Comparison of ENCODE assay signal across 25 cellular contexts in the genomic region with DNA sequence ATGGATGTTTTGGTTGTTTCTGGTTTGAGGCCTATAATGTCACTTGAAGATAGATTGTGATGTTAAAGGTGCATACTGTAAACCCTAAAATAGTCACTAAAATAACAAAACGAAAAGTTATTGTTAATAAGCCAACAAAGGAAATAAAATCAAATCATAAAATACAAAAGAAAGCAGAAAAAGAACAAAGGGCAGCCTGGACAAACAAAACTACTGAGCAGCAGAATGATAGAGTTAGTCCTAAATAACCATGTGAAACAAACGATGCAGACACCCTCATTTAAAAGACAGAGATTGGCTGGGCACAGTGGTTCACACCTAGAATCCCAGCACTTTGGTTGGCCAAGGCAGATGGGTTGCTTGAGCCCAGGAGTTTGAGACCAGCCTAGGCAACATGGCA.
DNase-seq lines count a peak whose midpoint lies in the region; ATAC-seq, FAIRE-seq and TF ChIP-seq lines count a peak whose summit lies in the region.
"Had no signal": no experiment of that assay in that cellular context is flagged by ENCODE, and none has a peak within 500 bp of the region (broad histone marks: within the 10 kb centered on the region; RNA-seq: fewer than 3 reads in every experiment).

No MANE protein-coding gene starts in this region.

- no peak overlapping the region for H3K18ac ChIP-seq in H9 (ENCODE audit: insufficient read length, low read depth, low read length)

- no peak for DNase-seq in activated T-cell treated with anti-CD3 and anti-CD28 coated beads, Interleukin-2, amount 50 U/mL, for 72 hours
- no peak for DNase-seq in activated T-cell treated with anti-CD3 and anti-CD28 coated beads, Interleukin-2, amount 50 U/mL, for 1 hour
- DNase-seq in H9 (no peak), naive B cell (no peak), breast epithelium (ENCODE audit: low spot score in 2 of 2) (no peak), Peyer's patch (no peak), RCC 7860 (ENCODE audit: low spot score) (no peak)
- DNase-seq in activated naive CD8-positive, alpha-beta T cell treated with anti-CD3 and anti-CD28 coated beads for 36 hours: no peak
- DNase-seq: CD4-positive, CD25-positive, alpha-beta regulatory T cell; DMS53; HFFc6; KBM-7; MG63; NCI-H1105 treated with DMSO at 0.1 percent for 48 hours; NCI-H146; NCI-H2029; NCI-H446; NCI-H524 treated with DMSO at 0.1 percent for 48 hours; NCI-H774; SHP77 had no signal

- no peaks in the 10 kb centered on the region for H3K9me3 ChIP-seq in H9 (ENCODE audit: control insufficient read depth, low read depth, low read length)
- no peaks in the 10 kb centered on the region for H3K9me3 ChIP-seq in breast epithelium
- H3K9me3 ChIP-seq in Peyer's patch: no peaks in the 10 kb centered on the region
- H3K9me3 ChIP-seq: BLaER1, HAP-1, MG63 had no signal

- H4K91ac ChIP-seq in H9 (ENCODE audit: insufficient read length, low read depth, low read length): no peak overlapping the region

- H4K20me1 ChIP-seq in H9 (ENCODE audit: control insufficient read depth, insufficient read depth, insufficient read length): no peaks in the 10 kb centered on the region

- H3K4me3 ChIP-seq in breast epithelium (no peak overlapping the region), Peyer's patch (no peak overlapping the region)
- H3K4me3 ChIP-seq: BLaER1, HAP-1, MG63 had no signal

- no peak overlapping the region for H3K4me2 ChIP-seq in H9 (ENCODE audit: insufficient read depth, insufficient read length, low read length)
- H3K4me2 ChIP-seq: BLaER1 had no signal

- no peak overlapping the region for H2AFZ ChIP-seq in H9 (ENCODE audit: low read length)

- H3K9me3 Mint-ChIP-seq in activated T-cell treated with anti-CD3 and anti-CD28 coated beads, Interleukin-2, amount 50 U/mL, for 72 hours: no peaks in the 10 kb centered on the region
- H3K9me3 Mint-ChIP-seq in H9 (no peaks in the 10 kb centered on the region), naive B cell (no peaks in the 10 kb centered on the region)
- no peaks in the 10 kb centered on the region for H3K9me3 Mint-ChIP-seq in activated naive CD8-positive, alpha-beta T cell treated with anti-CD3 and anti-CD28 coated beads for 36 hours
- H3K9me3 Mint-ChIP-seq: CD4-positive, CD25-positive, alpha-beta regulatory T cell; HFFc6 had no signal

- TF ChIP-seq POLR2A in breast epithelium (IDR thresholded peaks at IDR 0.05): no peak
- TF ChIP-seq POLR2A in Peyer's patch (IDR thresholded peaks at IDR 0.05): no peak

- no peak overlapping the region for H2BK5ac ChIP-seq in H9 (ENCODE audit: insufficient read length, low read length)

- no peak for ATAC-seq in activated T-cell treated with anti-CD3 and anti-CD28 coated beads, Interleukin-2, amount 50 U/mL, for 72 hours (replicated peaks in 1 of 2)
- ATAC-seq in naive B cell (ENCODE audit: low read depth in 2 of 2): no peak

- no peak overlapping the region for H3K23ac ChIP-seq in H9 (ENCODE audit: insufficient read length, low read depth, low read length)

- no peak overlapping the region for H3K9ac ChIP-seq in H9 (ENCODE audit: extremely low read depth, insufficient read length, low read length)
- H3K9ac ChIP-seq: BLaER1 had no signal

- peaks cover 12 to 44% of the 10 kb centered on the region in 2 donors for H3K36me3 Mint-ChIP-seq in activated T-cell treated with anti-CD3 and anti-CD28 coated beads, Interleukin-2, amount 50 U/mL, for 72 hours (ENCODE audit: insufficient read depth in 2 of 2)
- H3K36me3 Mint-ChIP-seq in H9 (ENCODE audit: insufficient read depth in 1 of 3, low read depth in 3 of 3) (peaks cover 52 to 85% (median 83%) of the 10 kb centered on the region in 3 experiments), naive B cell (peaks cover 45 to 50% of the 10 kb centered on the region in 2 donors)
- H3K36me3 Mint-ChIP-seq in activated naive CD8-positive, alpha-beta T cell treated with anti-CD3 and anti-CD28 coated beads for 36 hours: peaks cover 35% of the 10 kb centered on the region

- no peak overlapping the region for H2BK20ac ChIP-seq in H9 (ENCODE audit: low read depth, low read length, poor library complexity, severe bottlenecking)

- H3T11ph ChIP-seq in H9 (ENCODE audit: low read length): no peak overlapping the region

- no peak for TF ChIP-seq CTCF in H9 (conservative IDR thresholded peaks at IDR 0.05)
- no peak for TF ChIP-seq CTCF in breast epithelium (IDR thresholded peaks at IDR 0.05)
- no peak for TF ChIP-seq CTCF in Peyer's patch (IDR thresholded peaks at IDR 0.05)

- intact Hi-C loops in breast epithelium (cut with DNase I; ENCODE audit: low total_unique reads): no loop called here

- no peak overlapping the region for H3K56ac ChIP-seq in H9 (ENCODE audit: insufficient read length, low read depth, low read length)

- H3K4ac ChIP-seq in H9 (ENCODE audit: low read depth, low read length): no peak overlapping the region

- no peaks in the 10 kb centered on the region for H3K27me3 Mint-ChIP-seq in activated T-cell treated with anti-CD3 and anti-CD28 coated beads, Interleukin-2, amount 50 U/mL, for 72 hours (ENCODE audit: low read depth)
- H3K27me3 Mint-ChIP-seq in H9 (ENCODE audit: low read depth) (no peaks in the 10 kb centered on the region), naive B cell (no peaks in the 10 kb centered on the region)
- H3K27me3 Mint-ChIP-seq in activated naive CD8-positive, alpha-beta T cell treated with anti-CD3 and anti-CD28 coated beads for 36 hours: no peaks in the 10 kb centered on the region
- H3K27me3 Mint-ChIP-seq: CD4-positive, CD25-positive, alpha-beta regulatory T cell had no signal

- H3K14ac ChIP-seq in H9 (ENCODE audit: insufficient read depth, low read length): no peak overlapping the region

- H3K79me1 ChIP-seq in H9 (ENCODE audit: insufficient read depth, low read depth, low read length, poor library complexity, severe bottlenecking): no peaks in the 10 kb centered on the region

- no CpG with 5 or more reads among the region's 2 CpGs for WGBS in H9 (ENCODE audit: extremely low coverage, insufficient read length, low lambda C conversion rate)

- H2BK120ac ChIP-seq in H9 (ENCODE audit: low read depth, low read length, poor library complexity, severe bottlenecking): no peak overlapping the region

- peak overlapping the region; percentile 61 for H3K27ac Mint-ChIP-seq in activated T-cell treated with anti-CD3 and anti-CD28 coated beads, Interleukin-2, amount 50 U/mL, for 72 hours
- H3K27ac Mint-ChIP-seq in H9: peak overlapping the region in 2 of 3 experiments; percentile 12 to 79; a peak in 3 of 7 replicates
- peak overlapping the region; percentile 22 for H3K27ac Mint-ChIP-seq in activated naive CD8-positive, alpha-beta T cell treated with anti-CD3 and anti-CD28 coated beads for 36 hours
- H3K27ac Mint-ChIP-seq in naive B cell: peak overlapping the region in 4 of 6 donors; percentile 22 to 52 (median 32)
- H3K27ac Mint-ChIP-seq: HFFc6 had no signal

- H3K23me2 ChIP-seq in H9 (ENCODE audit: insufficient read length, low read depth, low read length, poor library complexity, severe bottlenecking): no peaks in the 10 kb centered on the region

- FAIRE-seq in RCC 7860 (lab: Jason Lieb, UNC): no peak
- FAIRE-seq: A204.1, GM18507 had no signal

- H3K27ac ChIP-seq in H9 (ENCODE audit: insufficient read length, low read depth, low read length): no peak overlapping the region
- H3K27ac ChIP-seq in breast epithelium: no peak overlapping the region
- H3K27ac ChIP-seq in Peyer's patch: no peak overlapping the region
- H3K27ac ChIP-seq: BLaER1, RWPE1 had no signal

- no peak overlapping the region for H2BK15ac ChIP-seq in H9 (ENCODE audit: low read depth, low read length)

- no peak overlapping the region for H4K8ac ChIP-seq in H9 (replicated peaks; ENCODE audit: insufficient read length, low read depth, low read length)

- no peak overlapping the region for H2BK12ac ChIP-seq in H9 (ENCODE audit: insufficient read length, low read depth, low read length)

- H3K4me1 ChIP-seq in H9 (ENCODE audit: insufficient read depth, low read length) (no peaks in the 10 kb centered on the region), breast epithelium (no peaks in the 10 kb centered on the region), Peyer's patch (no peaks in the 10 kb centered on the region)
- H3K4me1 ChIP-seq: BLaER1 had no signal

- peaks cover 6% of the 10 kb centered on the region for H3K4me1 Mint-ChIP-seq in activated T-cell treated with anti-CD3 and anti-CD28 coated beads, Interleukin-2, amount 50 U/mL, for 72 hours (ENCODE audit: low read depth)
- no peaks in the 10 kb centered on the region; a peak in 1 of 4 replicates for H3K4me1 Mint-ChIP-seq in H9
- H3K4me1 Mint-ChIP-seq in activated naive CD8-positive, alpha-beta T cell treated with anti-CD3 and anti-CD28 coated beads for 36 hours: no peaks in the 10 kb centered on the region
- H3K4me1 Mint-ChIP-seq in naive B cell: peaks cover 0 to 10% (median 4%) of the 10 kb centered on the region in 3 donors

- H3K36me3 ChIP-seq in breast epithelium (peaks cover 18% of the 10 kb centered on the region), Peyer's patch (peaks cover 0 to 96% (median 0%) of the 10 kb centered on the region in 3 donors)

- H2AK5ac ChIP-seq in H9 (ENCODE audit: insufficient read length, low read length): no peak overlapping the region

- no peak overlapping the region for H4K5ac ChIP-seq in H9 (ENCODE audit: insufficient read length, low read depth, low read length)

- H3K27me3 ChIP-seq in H9 (ENCODE audit: insufficient read depth, low read length): no peaks in the 10 kb centered on the region; the same call in 1 of the 2 replicates
- H3K27me3 ChIP-seq in breast epithelium: no peaks in the 10 kb centered on the region
- no peaks in the 10 kb centered on the region for H3K27me3 ChIP-seq in Peyer's patch
- H3K27me3 ChIP-seq: BLaER1, MG63 had no signal

- no peak overlapping the region for H3K4me3 Mint-ChIP-seq in activated T-cell treated with anti-CD3 and anti-CD28 coated beads, Interleukin-2, amount 50 U/mL, for 72 hours
- H3K4me3 Mint-ChIP-seq in H9 (no peak overlapping the region), naive B cell (no peak overlapping the region)
- no peak overlapping the region for H3K4me3 Mint-ChIP-seq in activated naive CD8-positive, alpha-beta T cell treated with anti-CD3 and anti-CD28 coated beads for 36 hours
- H3K4me3 Mint-ChIP-seq: CD4-positive, CD25-positive, alpha-beta regulatory T cell; HFFc6 had no signal

- no peaks in the 10 kb centered on the region for H3K79me2 ChIP-seq in H9 (ENCODE audit: insufficient read depth, low read length)
